21 cellular contexts compared by ENCODE assay signal in genomic region chr12:23614280-23614679, GRCh38.
DNase-seq lines count a peak whose midpoint lies in the region; ATAC-seq and TF ChIP-seq lines count a peak whose summit lies in the region.
"Had no signal": no experiment of that assay in that cellular context is flagged by ENCODE, and none has a peak within 500 bp of the region (broad histone marks: within the 10 kb centered on the region; RNA-seq: fewer than 3 reads in every experiment).

No MANE protein-coding gene starts in this region.

- H3K18ac ChIP-seq in mesenchymal stem cell (ENCODE audit: low read depth in 1 of 2, low read length in 2 of 2) = no peak overlapping the region

- H3K4me3 ChIP-seq in mesenchymal stem cell (ENCODE audit: insufficient read depth in 1 of 2, low read depth in 1 of 2, low read length in 2 of 2) (no peak overlapping the region), sigmoid colon (no peak overlapping the region), PC-9 (no peak overlapping the region), right lobe of liver (no peak overlapping the region)
- H3K4me3 ChIP-seq: A549; BLaER1 treated with 17β-estradiol and CSF1 and Interleukin-3, amounts not matched to agents 10 nM and 100 nM; GM12878 had no signal

- TF ChIP-seq EP300 in sigmoid colon (IDR thresholded peaks at IDR 0.05) = peak in 2 of 4 donors; percentile 55 to 71

- H3K9me3 ChIP-seq in mesenchymal stem cell (ENCODE audit: control insufficient read depth, low read length) (no peaks in the 10 kb centered on the region), sigmoid colon (no peaks in the 10 kb centered on the region), PC-9 (ENCODE audit: insufficient read depth, low read depth) (no peaks in the 10 kb centered on the region), right lobe of liver (no peaks in the 10 kb centered on the region)
- H3K9me3 ChIP-seq: A549; BLaER1 treated with 17β-estradiol and CSF1 and Interleukin-3, amounts not matched to agents 10 nM and 100 nM had no signal

- no peak overlapping the region for H2BK120ac ChIP-seq in mesenchymal stem cell (ENCODE audit: low read depth, low read length)

- H2AFZ ChIP-seq in mesenchymal stem cell (ENCODE audit: low read depth, low read length) = no peak overlapping the region
- H2AFZ ChIP-seq in PC-9 = no peak overlapping the region

- no peaks in the 10 kb centered on the region for H3K79me1 ChIP-seq in mesenchymal stem cell (replicated peaks; ENCODE audit: low read length, poor library complexity, severe bottlenecking)

- WGBS in mesenchymal stem cell = 100% methylated on average over 2 of the region's 2 CpGs
- WGBS in sigmoid colon, 2 donors = 83 to 91% methylated on average over 2 of the region's 2 CpGs
- WGBS in right lobe of liver (ENCODE audit: insufficient coverage, low coverage, low lambda C conversion rate, missing lambda C conversion rate) = 81% methylated on average over 2 of the region's 2 CpGs

- no peaks in the 10 kb centered on the region for H3K79me2 ChIP-seq in PC-9 (ENCODE audit: low read depth)

- DNase-seq in NCI-H2196 (lab: John Stamatoyannopoulos, UW; ENCODE audit: unreplicated experiment) (peak; percentile 29), NCI-H2196 treated with DMSO at 0.1 percent for 48 hours (lab: John Stamatoyannopoulos, UW; ENCODE audit: unreplicated experiment) (no peak), mesenchymal stem cell (peak; percentile 1), sigmoid colon (no peak), PC-9 (no peak), right lobe of liver (no peak)
- DNase-seq: CD8-positive, alpha-beta T cell; DMS 273 treated with DMSO at 0.1 percent for 48 hours; DMS53; DND-41; EL; GOT3; H7; HFFc6 had no signal

- POLR2A ChIA-PET in PC-9 (lab: Charles Lee; ENCODE audit: unreplicated experiment) = no interaction called here

- H4K20me1 ChIP-seq in PC-9 (ENCODE audit: insufficient read depth) = no peaks in the 10 kb centered on the region
- H4K20me1 ChIP-seq: BLaER1 treated with 17β-estradiol and CSF1 and Interleukin-3, amounts not matched to agents 10 nM and 100 nM had no signal

- H3K4me2 ChIP-seq in mesenchymal stem cell (ENCODE audit: low read length, poor library complexity, severe bottlenecking) = no peak overlapping the region
- no peak overlapping the region for H3K4me2 ChIP-seq in PC-9
- H3K4me2 ChIP-seq: A549; BLaER1 treated with 17β-estradiol and CSF1 and Interleukin-3, amounts not matched to agents 10 nM and 100 nM had no signal

- TF ChIP-seq CTCF in sigmoid colon (IDR thresholded peaks at IDR 0.05) (no peak), PC-9 (conservative IDR thresholded peaks at IDR 0.05) (no peak), right lobe of liver (IDR thresholded peaks at IDR 0.05) (no peak)

- ATAC-seq in HG03378 (IDR thresholded peaks at IDR 0.05; ENCODE audit: unreplicated experiment) = no peak
- no peak for ATAC-seq in right lobe of liver
- ATAC-seq: A549; CD8-positive, alpha-beta T cell; GM12878; HCT116; HepG2 had no signal

- H2AK5ac ChIP-seq in mesenchymal stem cell (ENCODE audit: low read length, severe bottlenecking) = no peak overlapping the region

- H3K27me3 ChIP-seq in mesenchymal stem cell (ENCODE audit: control insufficient read depth in 1 of 2, insufficient read depth in 1 of 2, low read length in 2 of 2) (no peaks in the 10 kb centered on the region), sigmoid colon (no peaks in the 10 kb centered on the region), PC-9 (ENCODE audit: insufficient read depth, low read depth) (no peaks in the 10 kb centered on the region), right lobe of liver (no peaks in the 10 kb centered on the region)
- H3K27me3 ChIP-seq: BLaER1 treated with 17β-estradiol and CSF1 and Interleukin-3, amounts not matched to agents 10 nM and 100 nM had no signal

- no peak overlapping the region for H3K4ac ChIP-seq in mesenchymal stem cell (ENCODE audit: low read depth in 1 of 2, low read length in 2 of 2)

- H3K9ac ChIP-seq in mesenchymal stem cell (ENCODE audit: low read length) = no peak overlapping the region
- H3K9ac ChIP-seq: BLaER1 treated with 17β-estradiol and CSF1 and Interleukin-3, amounts not matched to agents 10 nM and 100 nM had no signal

- H2BK15ac ChIP-seq in mesenchymal stem cell (ENCODE audit: low read depth, poor library complexity, severe bottlenecking) = no peak overlapping the region

- H3K14ac ChIP-seq in mesenchymal stem cell (ENCODE audit: low read length in 2 of 2) = no peak overlapping the region

- no peaks in the 10 kb centered on the region for H3F3A ChIP-seq in PC-9 (ENCODE audit: insufficient read depth, low read depth)

- no peak overlapping the region for H3K27ac ChIP-seq in mesenchymal stem cell (ENCODE audit: low read length, poor library complexity, severe bottlenecking)
- peak overlapping the region in 3 of 4 donors; percentile 69 to 72 (median 69) for H3K27ac ChIP-seq in sigmoid colon
- no peak overlapping the region for H3K27ac ChIP-seq in PC-9
- H3K27ac ChIP-seq in right lobe of liver = no peak overlapping the region
- H3K27ac ChIP-seq: 22Rv1; A549; BLaER1 treated with 17β-estradiol and CSF1 and Interleukin-3, amounts not matched to agents 10 nM and 100 nM had no signal

- no peak overlapping the region for H2BK12ac ChIP-seq in mesenchymal stem cell (ENCODE audit: low read length in 2 of 2)

- H3K23ac ChIP-seq in mesenchymal stem cell (ENCODE audit: low read length in 2 of 2) = no peak overlapping the region

- TF ChIP-seq POLR2A in sigmoid colon (IDR thresholded peaks at IDR 0.05) = no peak
- no peak for TF ChIP-seq POLR2A in right lobe of liver (IDR thresholded peaks at IDR 0.05)

- intact Hi-C loops in sigmoid colon (cut with DNase I) = no loop called here
- intact Hi-C loops in PC-9 (cut with micrococcal nuclease; ENCODE audit: unreplicated experiment) = no loop called here
- intact Hi-C loops in right lobe of liver (cut with DNase I) = no loop called here

- CTCF ChIA-PET in PC-9 (lab: Charles Lee) = no interaction called here

- H3K36me3 ChIP-seq in mesenchymal stem cell (ENCODE audit: control insufficient read depth in 1 of 2, insufficient read depth in 2 of 2, low read depth in 1 of 2, low read length in 2 of 2) (no peaks in the 10 kb centered on the region), sigmoid colon (no peaks in the 10 kb centered on the region), PC-9 (ENCODE audit: low read depth) (no peaks in the 10 kb centered on the region), right lobe of liver (no peaks in the 10 kb centered on the region)
- H3K36me3 ChIP-seq: BLaER1 treated with 17β-estradiol and CSF1 and Interleukin-3, amounts not matched to agents 10 nM and 100 nM had no signal

- no peaks in the 10 kb centered on the region for H3K4me1 ChIP-seq in mesenchymal stem cell (ENCODE audit: control insufficient read depth, insufficient read depth, low read depth, low read length)
- H3K4me1 ChIP-seq in sigmoid colon = peaks cover 0 to 39% (median 25%) of the 10 kb centered on the region in 4 donors
- H3K4me1 ChIP-seq in PC-9 (replicated peaks; ENCODE audit: insufficient read depth) = no peaks in the 10 kb centered on the region
- no peaks in the 10 kb centered on the region for H3K4me1 ChIP-seq in right lobe of liver
- H3K4me1 ChIP-seq: A549; BLaER1 treated with 17β-estradiol and CSF1 and Interleukin-3, amounts not matched to agents 10 nM and 100 nM had no signal

- no TSS peak for BruUV-seq in PC-9 (replicated peaks; lab: Mats Ljungman, UMichigan)

- no peak overlapping the region for H4K8ac ChIP-seq in mesenchymal stem cell (ENCODE audit: low read length)

- H2BK5ac ChIP-seq in mesenchymal stem cell (ENCODE audit: low read depth, low read length, poor library complexity, severe bottlenecking) = no peak overlapping the region

- no peak overlapping the region for H4K91ac ChIP-seq in mesenchymal stem cell (ENCODE audit: low read length)

- no peaks in the 10 kb centered on the region for H3K9me2 ChIP-seq in PC-9 (ENCODE audit: insufficient read depth)

Comparison
In these comparisons a context has a peak if more than half of its experiments do, and no peak if none do; other contexts are left out.
1. DNase-seq: peak in NCI-H2196 (single experiment) and mesenchymal stem cell (single experiment); none in NCI-H2196 treated with DMSO at 0.1 percent for 48 hours (single experiment), sigmoid colon (single experiment), PC-9 (0 of 2) and right lobe of liver (0 of 3).
2. H3K27ac ChIP-seq: peak in sigmoid colon (3 of 4); none in mesenchymal stem cell (single experiment), PC-9 (single experiment) and right lobe of liver (0 of 3).